18 cellular contexts compared by ENCODE assay signal in the genomic region with DNA sequence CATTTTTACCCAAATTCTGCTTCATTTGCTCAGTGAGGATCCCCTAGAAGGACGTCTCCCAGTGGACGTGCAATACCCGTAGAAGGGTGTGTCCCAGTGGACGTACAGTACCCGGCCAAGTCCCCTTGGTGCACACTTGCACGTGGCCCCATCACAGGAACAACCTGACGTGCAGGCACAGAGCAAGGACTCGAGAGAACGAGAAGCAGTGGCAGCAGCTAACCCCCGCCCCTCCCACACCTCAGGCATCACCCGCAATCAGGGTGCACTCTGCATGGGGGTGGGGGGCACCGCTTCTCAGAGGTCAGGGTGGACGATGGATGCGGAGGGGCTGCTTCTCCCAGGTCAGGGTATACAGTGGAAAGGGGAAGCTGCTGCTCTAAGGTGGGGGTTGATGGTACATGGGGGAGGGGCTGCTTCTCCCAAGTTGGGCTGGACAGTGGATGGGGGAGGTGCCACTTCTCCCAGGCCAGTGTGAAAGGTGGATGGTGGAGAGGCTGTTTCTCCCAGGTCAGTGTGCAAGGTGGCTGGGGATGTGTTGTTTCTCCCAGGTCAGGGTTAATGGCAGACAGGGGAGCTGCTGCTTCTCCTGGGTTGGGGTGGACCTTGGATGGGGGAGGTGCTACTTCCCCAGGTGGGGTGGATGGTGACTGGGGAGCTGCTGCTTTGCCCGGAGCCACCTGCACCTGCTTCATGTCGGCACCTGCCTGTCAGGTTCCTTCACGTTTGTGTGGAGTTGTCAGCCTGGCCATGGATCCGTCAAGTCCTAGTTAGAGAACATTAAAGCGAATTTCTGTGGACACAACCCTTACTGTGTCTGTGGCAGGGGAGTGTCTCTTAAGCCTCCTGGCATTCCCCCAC. TPM values are rescaled to one million over a fixed set of nuclear protein-coding genes. Genes with fewer than 3 reads are reported as not detected.
A peak's percentile ranks its signal among the peaks of the same experiment; 100 is the strongest.
DNase-seq lines count a peak whose midpoint lies in the region; ATAC-seq, FAIRE-seq and TF ChIP-seq lines count a peak whose summit lies in the region.
"Had no signal": no experiment of that assay in that cellular context is flagged by ENCODE, and none has a peak within 500 bp of the region (broad histone marks: within the 10 kb centered on the region; RNA-seq: fewer than 3 reads in every experiment).

No MANE protein-coding gene starts in this region.

- peaks cover 18% of the 10 kb centered on the region for H4K20me1 ChIP-seq in keratinocyte (ENCODE audit: control insufficient read depth, extremely low read depth, insufficient read depth, low read length)

- H2BK120ac ChIP-seq in mesendoderm (ENCODE audit: low read depth, low read length) = no peak overlapping the region

- no peak for TF ChIP-seq EP300 in suprapubic skin (IDR thresholded peaks at IDR 0.05)

- peaks cover 0 to 10% (median 0%) of the 10 kb centered on the region in 4 donors for H3K4me1 ChIP-seq in Peyer's patch
- peaks cover 30% of the 10 kb centered on the region for H3K4me1 ChIP-seq in keratinocyte (ENCODE audit: control insufficient read depth, extremely low read depth, insufficient read depth, low read length)
- peaks cover 53% of the 10 kb centered on the region for H3K4me1 ChIP-seq in suprapubic skin
- peaks cover 8% of the 10 kb centered on the region for H3K4me1 ChIP-seq in mesendoderm (ENCODE audit: control insufficient read depth, low read depth, low read length)
- H3K4me1 ChIP-seq: prostate gland had no signal

- H3K4me2 ChIP-seq in keratinocyte (ENCODE audit: control insufficient read depth, extremely low read depth, insufficient read depth, low read depth, low read length) = peak overlapping the region; percentile 84
- H3K4me2 ChIP-seq in mesendoderm (ENCODE audit: low read length) = no peak overlapping the region

- H3K4ac ChIP-seq in mesendoderm (ENCODE audit: low read depth, low read length) = no peak overlapping the region

- TF ChIP-seq POLR2A in Peyer's patch (IDR thresholded peaks at IDR 0.05) (no peak), suprapubic skin (IDR thresholded peaks at IDR 0.05) (no peak), H54 (IDR thresholded peaks at IDR 0.05; ENCODE audit: low read depth, low read length) (no peak)

- H3K36me3 ChIP-seq in Peyer's patch = no peaks in the 10 kb centered on the region
- peaks cover 12 to 17% of the 10 kb centered on the region in 2 experiments for H3K36me3 ChIP-seq in keratinocyte (ENCODE audit: control insufficient read depth in 2 of 2, extremely low read depth in 1 of 2, insufficient read depth in 2 of 2, low read length in 2 of 2)
- no peaks in the 10 kb centered on the region for H3K36me3 ChIP-seq in suprapubic skin
- no peaks in the 10 kb centered on the region for H3K36me3 ChIP-seq in mesendoderm (ENCODE audit: control insufficient read depth, insufficient read depth, low read length)
- H3K36me3 ChIP-seq: esophagus muscularis mucosa, heart right ventricle, prostate gland had no signal

- no peaks in the 10 kb centered on the region for H3K79me1 ChIP-seq in mesendoderm (ENCODE audit: low read length)

- no peak overlapping the region for H3K18ac ChIP-seq in mesendoderm (ENCODE audit: low read length)

- H3K9me3 ChIP-seq in Peyer's patch = no peaks in the 10 kb centered on the region
- H3K9me3 ChIP-seq in keratinocyte (ENCODE audit: control insufficient read depth, low read depth, low read length) = no peaks in the 10 kb centered on the region
- H3K9me3 ChIP-seq in suprapubic skin = no peaks in the 10 kb centered on the region
- H3K9me3 ChIP-seq: esophagus muscularis mucosa, prostate gland had no signal

- TF ChIP-seq CTCF in Peyer's patch (IDR thresholded peaks at IDR 0.05) = no peak
- TF ChIP-seq CTCF in keratinocyte (optimal IDR thresholded peaks at IDR 0.05 in 1 of 3, IDR thresholded peaks at IDR 0.05 in 1 of 3, conservative IDR thresholded peaks at IDR 0.05 in 1 of 3; ENCODE audit: extremely low read depth in 1 of 3, insufficient read depth in 2 of 3, low read length in 3 of 3) = no peak
- no peak for TF ChIP-seq CTCF in suprapubic skin (IDR thresholded peaks at IDR 0.05)

- FAIRE-seq in keratinocyte (lab: Jason Lieb, UNC) = peak; percentile 67
- no peak for FAIRE-seq in H54 (lab: Jason Lieb, UNC)
- FAIRE-seq: TTC549 had no signal

- H4K5ac ChIP-seq in mesendoderm (ENCODE audit: low read length) = no peak overlapping the region

- H3K56ac ChIP-seq in mesendoderm (ENCODE audit: low read length) = no peak overlapping the region

- DNase-seq in NCI-H510A treated with DMSO at 0.1 percent for 48 hours (lab: John Stamatoyannopoulos, UW) (peak; percentile 22), NCI-H510A (lab: John Stamatoyannopoulos, UW) (no peak), Peyer's patch (peak in 2 of 3 donors; percentile 34 to 36), keratinocyte (ENCODE audit: low read depth, low spot score) (no peak), suprapubic skin (ENCODE audit: low spot score in 2 of 2) (peak; percentile 65 to 73), mesendoderm (no peak), H54 (ENCODE audit: insufficient read length, low spot score) (no peak)
- DNase-seq: activated CD4-positive, alpha-beta T cell treated with anti-CD3 and anti-CD28 coated beads, Interleukin-2, amount 50 U/mL, for 1 hour; activated T-cell treated with anti-CD3 and anti-CD28 coated beads, Interleukin-2, amount 50 U/mL, for 24 hours; CD4-positive, CD25-positive, alpha-beta regulatory T cell; NCI-H1694 treated with DMSO at 0.1 percent for 48 hours; stimulated activated CD4-positive, alpha-beta T cell treated with anti-CD3 and anti-CD28 coated beads, Interleukin-12 subunit alpha, Interleukin-12 subunit beta, amount 100 ng/mL, for 4 hours; stimulated activated naive CD4-positive, alpha-beta T cell had no signal

- H2BK5ac ChIP-seq in mesendoderm (ENCODE audit: low read length) = no peak overlapping the region

- H3K27me3 ChIP-seq in Peyer's patch (peaks cover 0 to 6% of the 10 kb centered on the region in 2 donors), keratinocyte (ENCODE audit: control insufficient read depth, extremely low read depth, insufficient read depth, low read length) (no peaks in the 10 kb centered on the region), suprapubic skin (peaks cover 6% of the 10 kb centered on the region), mesendoderm (ENCODE audit: insufficient read depth, low read length, poor library complexity) (peaks cover 2% of the 10 kb centered on the region)

- no peak for ATAC-seq in HG03097 (IDR thresholded peaks at IDR 0.05; ENCODE audit: low FRiP score, unreplicated experiment)

- peaks cover 38% of the 10 kb centered on the region for H3K79me2 ChIP-seq in keratinocyte (ENCODE audit: control insufficient read depth, insufficient read depth, low read length)
- no peaks in the 10 kb centered on the region for H3K79me2 ChIP-seq in mesendoderm (ENCODE audit: control insufficient read depth, insufficient read depth, low read length)

- H3K23ac ChIP-seq in mesendoderm (ENCODE audit: low read length) = no peak overlapping the region

- dilution Hi-C loops in keratinocyte (cut with MboI; ENCODE audit: extremely low pct_ligation_motif_present, low sequenced_read_pairs) = no loop called here

- H4K8ac ChIP-seq in mesendoderm (ENCODE audit: low read depth, low read length) = no peak overlapping the region

- 23% methylated on average over 14 of the region's 19 CpGs for WGBS in suprapubic skin
- WGBS in mesendoderm (ENCODE audit: extremely low coverage, insufficient coverage, low lambda C conversion rate) = no CpG with 5 or more reads among the region's 19 CpGs

- H2BK15ac ChIP-seq in mesendoderm (replicated peaks; ENCODE audit: low read depth) = no peak overlapping the region

- no peak overlapping the region for H3K27ac ChIP-seq in Peyer's patch
- H3K27ac ChIP-seq in keratinocyte (ENCODE audit: control insufficient read depth, insufficient read depth, low read length) = no peak overlapping the region
- H3K27ac ChIP-seq in suprapubic skin = no peak overlapping the region
- H3K27ac ChIP-seq in mesendoderm (ENCODE audit: low read depth, low read length) = no peak overlapping the region

- no peak overlapping the region for H2AK5ac ChIP-seq in mesendoderm (ENCODE audit: low read length)

- peak overlapping the region; percentile 12 for H3K9ac ChIP-seq in keratinocyte (ENCODE audit: control insufficient read depth, extremely low read depth, insufficient read depth, low read length)
- H3K9ac ChIP-seq in mesendoderm (ENCODE audit: low read length) = no peak overlapping the region

- H3K4me3 ChIP-seq in Peyer's patch (no peak overlapping the region), keratinocyte (ENCODE audit: control insufficient read depth in 2 of 3, extremely low read depth in 1 of 3, insufficient read depth in 2 of 3, low read depth in 1 of 3, low read length in 3 of 3) (peak overlapping the region in 2 of 3 experiments; percentile 93 to 96), suprapubic skin (peak overlapping the region; percentile 49), mesendoderm (ENCODE audit: low read length) (no peak overlapping the region)

- H3K9me1 ChIP-seq in keratinocyte (ENCODE audit: control insufficient read depth, extremely low read depth, insufficient read depth, low read length) = no peaks in the 10 kb centered on the region

- no peak overlapping the region for H2AFZ ChIP-seq in keratinocyte (ENCODE audit: control insufficient read depth, low read length)

RNA-seq across cellular contexts. Expression of a gene that starts 1.0 kb away (rescaled TPM):
- total RNA-seq in Peyer's patch (10 to 100 TPM in 3 of 4 donors, 1 to 10 TPM in 1; 5.4 to 28.3 (median 16.3) TPM), suprapubic skin (100 to 1,000 TPM in 2 of 4 donors, 10 to 100 TPM in 2; 80.9 to 149 (median 107) TPM)
- polyA plus RNA-seq in keratinocyte = 430 to 766 TPM (median 533 TPM) in 3 replicates
- polyA plus RNA-seq in keratinocyte (2011; ENCODE audit: low read depth) = 42.2 TPM
- 209 and 304 TPM in 2 replicates for polyA plus RNA-seq in keratinocyte (2011; cell fraction: cytosol; rRNA removed)
- polyA plus RNA-seq in keratinocyte (2011; cell fraction: nucleus; rRNA removed) = 1,129 and 1,230 TPM in 2 replicates
- 53.4 and 789 TPM in 2 replicates for polyA plus RNA-seq in keratinocyte (2012; ENCODE audit: low replicate concordance)
- 914 to 1,886 TPM (median 1,202 TPM) in 3 replicates for polyA minus RNA-seq in keratinocyte
- polyA minus RNA-seq in keratinocyte (2011; cell fraction: cytosol; rRNA and poly(A)+ RNA removed) = 896 TPM
- polyA minus RNA-seq in keratinocyte (2011; cell fraction: nucleus; rRNA and poly(A)+ RNA removed) = 2,075 and 2,586 TPM in 2 replicates
- polyA plus RNA-seq in mesendoderm (2013, experiment 1 of 2) = 9.5 TPM
- 10.1 TPM for polyA plus RNA-seq in mesendoderm (2013, experiment 2 of 2)
- total RNA-seq: CD4-positive, CD25-positive, alpha-beta regulatory T cell had no signal

Comparison
In these comparisons a context has a peak if more than half of its experiments do, and no peak if none do; other contexts are left out.
1. DNase-seq: peak in NCI-H510A treated with DMSO at 0.1 percent for 48 hours (single experiment), Peyer's patch (2 of 3) and suprapubic skin (2 of 2); none in NCI-H510A (single experiment), keratinocyte (single experiment), mesendoderm (single experiment) and H54 (single experiment).
2. H3K4me3 ChIP-seq: peak in keratinocyte (2 of 3) and suprapubic skin (single experiment); none in Peyer's patch (0 of 4) and mesendoderm (single experiment).